In genomic region chr10:44908071-44908709, GRCh38 we compare ENCODE assay signal across 14 cellular contexts. TPM values are rescaled to one million over a fixed set of nuclear protein-coding genes. Genes with fewer than 3 reads are reported as not detected.
DNase-seq lines count a peak whose midpoint lies in the region; ATAC-seq and TF ChIP-seq lines count a peak whose summit lies in the region.
"Had no signal": no experiment of that assay in that cellular context is flagged by ENCODE, and none has a peak within 500 bp of the region (broad histone marks: within the 10 kb centered on the region; RNA-seq: fewer than 3 reads in every experiment).

No MANE protein-coding gene starts in this region.

- H3K9me3 Mint-ChIP-seq in activated T-helper 17 cell treated with anti-CD3 and anti-CD28 coated beads, Interleukin-2, amount 50 U/mL, for 72 hours = no peaks in the 10 kb centered on the region

- H3K36me3 Mint-ChIP-seq in activated T-helper 17 cell treated with anti-CD3 and anti-CD28 coated beads, Interleukin-2, amount 50 U/mL, for 72 hours (ENCODE audit: low read depth) = no peaks in the 10 kb centered on the region
- H3K36me3 Mint-ChIP-seq: activated CD8-positive, alpha-beta memory T cell treated with anti-CD3 and anti-CD28 coated beads, Interleukin-2, amount 10 ng/mL, durations not matched to agents 7 days and 5 days had no signal

- ATAC-seq in activated T-helper 17 cell treated with anti-CD3 and anti-CD28 coated beads, Interleukin-2, amount 50 U/mL, for 72 hours (replicated peaks) = no peak
- ATAC-seq in HG02798 (IDR thresholded peaks at IDR 0.05; ENCODE audit: poor library complexity, unreplicated experiment) = no peak
- ATAC-seq: activated CD8-positive, alpha-beta memory T cell treated with anti-CD3 and anti-CD28 coated beads, Interleukin-2, amount 10 ng/mL, durations not matched to agents 7 days and 5 days had no signal

- no peak for TF ChIP-seq CTCF in GM20000 (IDR thresholded peaks at IDR 0.05; ENCODE audit: extremely low read depth, missing control alignments)

- no peak overlapping the region for H3K27ac Mint-ChIP-seq in activated T-helper 17 cell treated with anti-CD3 and anti-CD28 coated beads, Interleukin-2, amount 50 U/mL, for 72 hours
- H3K27ac Mint-ChIP-seq: activated CD8-positive, alpha-beta memory T cell treated with anti-CD3 and anti-CD28 coated beads, Interleukin-2, amount 10 ng/mL, durations not matched to agents 7 days and 5 days had no signal

- H3K4me1 Mint-ChIP-seq in activated T-helper 17 cell treated with anti-CD3 and anti-CD28 coated beads, Interleukin-2, amount 50 U/mL, for 72 hours = no peaks in the 10 kb centered on the region

- no peak overlapping the region for H3K4me3 Mint-ChIP-seq in activated T-helper 17 cell treated with anti-CD3 and anti-CD28 coated beads, Interleukin-2, amount 50 U/mL, for 72 hours
- H3K4me3 Mint-ChIP-seq: activated CD8-positive, alpha-beta memory T cell treated with anti-CD3 and anti-CD28 coated beads, Interleukin-2, amount 10 ng/mL, durations not matched to agents 7 days and 5 days had no signal

- peaks cover 9% of the 10 kb centered on the region for H3K27me3 Mint-ChIP-seq in activated T-helper 17 cell treated with anti-CD3 and anti-CD28 coated beads, Interleukin-2, amount 50 U/mL, for 72 hours

- DNase-seq in H4 (ENCODE audit: low spot score) (peak; percentile 63), NCI-H2196 (lab: John Stamatoyannopoulos, UW; ENCODE audit: unreplicated experiment) (peak; percentile 37), fibroblast of gingiva (ENCODE audit: low read depth) (peak; percentile 77), non-pigmented ciliary epithelial cell (ENCODE audit: low read depth) (peak; percentile 11), GM20000 (ENCODE audit: low spot score) (no peak), retina (no peak)
- DNase-seq: activated CD8-positive, alpha-beta memory T cell treated with anti-CD3 and anti-CD28 coated beads, Interleukin-2, amount 10 ng/mL, durations not matched to agents 7 days and 5 days; GDM1; head of caudate nucleus; NCI-H345; testis had no signal

RNA-seq across cellular contexts. Expression of gene TMEM72, which starts 2.9 kb away (rescaled TPM):
- not detected in 2 replicates for total RNA-seq in H4 (2014; rRNA removed; shearing (Covaris generic))
- total RNA-seq in activated T-helper 17 cell treated with anti-CD3 and anti-CD28 coated beads, Interleukin-2, amount 50 U/mL, for 72 hours = not detected
- total RNA-seq: activated CD8-positive, alpha-beta memory T cell treated with anti-CD3 and anti-CD28 coated beads, Interleukin-2, amount 10 ng/mL, durations not matched to agents 7 days and 5 days; breast epithelium had no signal

RNA-seq across cellular contexts. Expression of gene RASSF4, which starts 51.4 kb away (rescaled TPM):
- 7.6 and 7.8 TPM in 2 replicates for total RNA-seq in H4 (2014; rRNA removed; shearing (Covaris generic))
- total RNA-seq in activated T-helper 17 cell treated with anti-CD3 and anti-CD28 coated beads, Interleukin-2, amount 50 U/mL, for 72 hours = 1 to 10 TPM; 1.7 to 4.4 TPM

Comparison
In these comparisons a context has a peak if more than half of its experiments do, and no peak if none do; other contexts are left out.
1. DNase-seq: peak in H4 (single experiment), NCI-H2196 (single experiment), fibroblast of gingiva (single experiment) and non-pigmented ciliary epithelial cell (single experiment); none in GM20000 (single experiment) and retina (single experiment).